In genomic region chr12:53113951-53114350, GRCh38 we compare ENCODE assay signal across 28 cellular contexts. TPM values are rescaled to one million over a fixed set of nuclear protein-coding genes. Genes with fewer than 3 reads are reported as not detected.
DNase-seq lines count a peak whose midpoint lies in the region; ATAC-seq, FAIRE-seq and TF ChIP-seq lines count a peak whose summit lies in the region.
"Had no signal": no experiment of that assay in that cellular context is flagged by ENCODE, and none has a peak within 500 bp of the region (broad histone marks: within the 10 kb centered on the region; RNA-seq: fewer than 3 reads in every experiment).

No MANE protein-coding gene starts in this region.

- ATAC-seq in HG03521 (IDR thresholded peaks at IDR 0.05; ENCODE audit: unreplicated experiment) = no peak
- ATAC-seq: A549, K562, Right ventricle myocardium inferior, SK-N-SH treated with all-trans-retinoic acid at 6 μM for 48 hours had no signal

- peak; percentile 39 for FAIRE-seq in GM18507 (lab: Jason Lieb, UNC)
- FAIRE-seq: A549, HTR-8/SVneo, K562 had no signal

- peaks cover 8% of the 10 kb centered on the region for H3K79me2 ChIP-seq in hepatocyte

- POLR2A ChIA-PET in HEK293 (lab: Yijun Ruan, JAX) = no interaction called here

- TF ChIP-seq CTCF in HEK293 (tag by site-specific recombination; IDR thresholded peaks at IDR 0.05) = no peak
- TF ChIP-seq CTCF in hepatocyte (IDR thresholded peaks at IDR 0.05; ENCODE audit: poor library complexity) = no peak
- no peak for TF ChIP-seq CTCF in tibial artery (IDR thresholded peaks at IDR 0.05)

- intact Hi-C loops in tibial artery (cut with DNase I; ENCODE audit: low total_unique reads) = no loop called here

- H3K27ac ChIP-seq in HEK293 (ENCODE audit: extremely low read depth, low read depth, low read length) (no peak overlapping the region), hepatocyte (peak overlapping the region; percentile 73), tibial artery (peak overlapping the region; percentile 78 to 80)
- H3K27ac ChIP-seq: A549; BLaER1 treated with 17β-estradiol and CSF1 and Interleukin-3, amounts not matched to agents 10 nM and 100 nM; PC-9; SJCRH30 had no signal

- DNase-seq in GM18507 (ENCODE audit: extremely low spot score, insufficient read length, low read depth) = no peak
- DNase-seq in hepatocyte (ENCODE audit: low spot score) = no peak
- no peak for DNase-seq in tibial artery
- no peak for DNase-seq in superior temporal gyrus (ENCODE audit: extremely low spot score)
- no peak for DNase-seq in stimulated activated CD4-positive, alpha-beta T cell treated with anti-CD3 and anti-CD28 coated beads, Interleukin-4, amount 100 ng/mL, for 4 hours
- DNase-seq: AML-193; CD4-positive, alpha-beta T cell; DMS53; H7; Kasumi-1; NCI-H2029; NCI-H446; NCI-H524 treated with DMSO at 0.1 percent for 48 hours; NCI-H774; PC-9; SJCRH30 had no signal

- H3K4me3 ChIP-seq in HEK293 (ENCODE audit: low read depth, low read length) = no peak overlapping the region
- no peak overlapping the region for H3K4me3 ChIP-seq in hepatocyte
- H3K4me3 ChIP-seq in tibial artery = no peak overlapping the region
- H3K4me3 ChIP-seq: A549; BLaER1 treated with 17β-estradiol and CSF1 and Interleukin-3, amounts not matched to agents 10 nM and 100 nM; K562; PC-9; SJCRH30 had no signal

- CTCF ChIA-PET in HEK293 (lab: Yijun Ruan, JAX) = interaction anchor here (0.8 to 1.6 kb wide), 2 partner anchors 45 to 48 kb away, joined by 3 to 4 read pairs; no protein-coding TSS in a partner anchor

- H3K36me3 ChIP-seq in HEK293 (ENCODE audit: control insufficient read depth in 2 of 2, insufficient read depth in 1 of 2, low read length in 2 of 2) (no peaks in the 10 kb centered on the region), hepatocyte (replicated peaks; ENCODE audit: insufficient read depth, low read depth) (no peaks in the 10 kb centered on the region), tibial artery (no peaks in the 10 kb centered on the region)
- H3K36me3 ChIP-seq: BLaER1 treated with 17β-estradiol and CSF1 and Interleukin-3, amounts not matched to agents 10 nM and 100 nM; SJCRH30 had no signal

- H3K27me3 ChIP-seq in hepatocyte (no peaks in the 10 kb centered on the region), tibial artery (no peaks in the 10 kb centered on the region)
- H3K27me3 ChIP-seq: BLaER1 treated with 17β-estradiol and CSF1 and Interleukin-3, amounts not matched to agents 10 nM and 100 nM; SJCRH30 had no signal

- no peaks in the 10 kb centered on the region for H3K9me2 ChIP-seq in hepatocyte (replicated peaks; ENCODE audit: insufficient read depth)

- peak overlapping the region; percentile 65 for H3K4me2 ChIP-seq in hepatocyte
- H3K4me2 ChIP-seq: A549; BLaER1 treated with 17β-estradiol and CSF1 and Interleukin-3, amounts not matched to agents 10 nM and 100 nM; PC-9 had no signal

- H3K4me1 ChIP-seq in HEK293 (ENCODE audit: control insufficient read depth, insufficient read depth, low read length) (no peaks in the 10 kb centered on the region), hepatocyte (ENCODE audit: insufficient read depth) (peaks cover 7% of the 10 kb centered on the region), tibial artery (peaks cover 0 to 37% (median 12%) of the 10 kb centered on the region in 4 donors)
- H3K4me1 ChIP-seq: A549; BLaER1 treated with 17β-estradiol and CSF1 and Interleukin-3, amounts not matched to agents 10 nM and 100 nM; SJCRH30 had no signal

- H3K9me3 ChIP-seq in HEK293 (ENCODE audit: control insufficient read depth, insufficient read depth, low read depth, low read length) (no peaks in the 10 kb centered on the region), hepatocyte (ENCODE audit: low read depth) (no peaks in the 10 kb centered on the region), tibial artery (no peaks in the 10 kb centered on the region)
- H3K9me3 ChIP-seq: A549; BLaER1 treated with 17β-estradiol and CSF1 and Interleukin-3, amounts not matched to agents 10 nM and 100 nM; SJCRH30 had no signal

- H2AFZ ChIP-seq in hepatocyte = no peak overlapping the region
- H2AFZ ChIP-seq: PC-9 had no signal

- no peaks in the 10 kb centered on the region for H4K20me1 ChIP-seq in hepatocyte (ENCODE audit: insufficient read depth, poor library complexity, severe bottlenecking)
- H4K20me1 ChIP-seq: BLaER1 treated with 17β-estradiol and CSF1 and Interleukin-3, amounts not matched to agents 10 nM and 100 nM had no signal

TF ChIP-seq in HEK293, 187 proteins besides CTCF, POLR2A, EP300 and RAD21:
- TF ChIP-seq ZNF473 (tag by site-specific recombination; IDR thresholded peaks at IDR 0.05) (no peak), ZNF449 (tag by site-specific recombination; IDR thresholded peaks at IDR 0.05) (peak; percentile 22; the same call in 1 of the 2 replicates)

RNA-seq across cellular contexts. Expression of gene SOAT2, which starts 10.7 kb away (rescaled TPM):
- 18.9 and 21.8 TPM in 2 replicates for total RNA-seq in hepatocyte
- 28.9 and 29.4 TPM in 2 replicates for polyA plus RNA-seq in hepatocyte
- total RNA-seq: Daoy, G401, H7, K562, MCF 10A, Right ventricle myocardium inferior, RPMI7951, SJCRH30 had no signal

RNA-seq across cellular contexts. Expression of gene IGFBP6, which starts 16.5 kb away (rescaled TPM):
- total RNA-seq in hepatocyte = 21.8 and 25.1 TPM in 2 replicates
- polyA plus RNA-seq in hepatocyte = 81.2 and 86.0 TPM in 2 replicates

RNA-seq across cellular contexts. Expression of gene SPRYD3, which starts 34.8 kb away (rescaled TPM):
- total RNA-seq in hepatocyte = 19.3 and 20.9 TPM in 2 replicates
- 24.6 and 25.8 TPM in 2 replicates for polyA plus RNA-seq in hepatocyte
